In genomic region chr4:10893417-10893816, GRCh38 we compare ENCODE assay signal across 11 cellular contexts.
DNase-seq lines count a peak whose midpoint lies in the region; ATAC-seq and TF ChIP-seq lines count a peak whose summit lies in the region.
"Had no signal": no experiment of that assay in that cellular context is flagged by ENCODE, and none has a peak within 500 bp of the region (broad histone marks: within the 10 kb centered on the region; RNA-seq: fewer than 3 reads in every experiment).

No MANE protein-coding gene starts in this region.

- in situ Hi-C loops in brain microvascular endothelial cell (cut with HindIII; ENCODE audit: low pct_ligation_motif_present, low sequenced_read_pairs), result no loop called here

- DNase-seq in natural killer cell (no peak), brain microvascular endothelial cell (no peak), upper lobe of right lung (no peak), HCEC 1CT (no peak), omental fat pad (ENCODE audit: low spot score) (no peak), GM19238 (ENCODE audit: insufficient read length, low spot score) (no peak)
- no peak for DNase-seq in natural killer cell treated with Interleukin-12 subunit alpha and Interleukin-12 subunit beta and Interleukin-15 and Interleukin-18, amount 100 ng/mL, for 72 hours (ENCODE audit: low spot score)
- DNase-seq: activated T-cell treated with anti-CD3 and anti-CD28 coated beads, Interleukin-2, amount 50 U/mL, for 4 hours; hypothalamus; NCI-H1930 had no signal

- no peak overlapping the region for H3K27ac Mint-ChIP-seq in natural killer cell
- no peak overlapping the region for H3K27ac Mint-ChIP-seq in natural killer cell treated with Interleukin-12 subunit alpha and Interleukin-12 subunit beta and Interleukin-15 and Interleukin-18, amount 100 ng/mL, for 72 hours

- intact Hi-C loops in natural killer cell (cut with micrococcal nuclease), result loop anchor here (10.0 kb wide), 1 partner anchor 531 kb away; the partner anchor contains the start of gene HS3ST1
- intact Hi-C loops in upper lobe of right lung (cut with DNase I), result no loop called here

- no peak overlapping the region for H3K27ac ChIP-seq in brain microvascular endothelial cell
- H3K27ac ChIP-seq in upper lobe of right lung, result no peak overlapping the region

- H3K36me3 Mint-ChIP-seq in natural killer cell, result no peaks in the 10 kb centered on the region
- no peaks in the 10 kb centered on the region for H3K36me3 Mint-ChIP-seq in natural killer cell treated with Interleukin-12 subunit alpha and Interleukin-12 subunit beta and Interleukin-15 and Interleukin-18, amount 100 ng/mL, for 72 hours

- H3K27me3 ChIP-seq in brain microvascular endothelial cell (replicated peaks), result no peaks in the 10 kb centered on the region
- H3K27me3 ChIP-seq in upper lobe of right lung, result no peaks in the 10 kb centered on the region

- peaks cover 0 to 7% of the 10 kb centered on the region in 2 donors for H3K4me1 Mint-ChIP-seq in natural killer cell
- peaks cover 0 to 5% of the 10 kb centered on the region in 2 donors for H3K4me1 Mint-ChIP-seq in natural killer cell treated with Interleukin-12 subunit alpha and Interleukin-12 subunit beta and Interleukin-15 and Interleukin-18, amount 100 ng/mL, for 72 hours (ENCODE audit: low read depth in 2 of 2)

- peak; percentile 31 for TF ChIP-seq CTCF in natural killer cell (IDR thresholded peaks at IDR 0.05)
- TF ChIP-seq CTCF in brain microvascular endothelial cell (IDR thresholded peaks at IDR 0.05; ENCODE audit: low read depth, low read length, missing control alignments), result peak; percentile 75
- TF ChIP-seq CTCF in upper lobe of right lung (IDR thresholded peaks at IDR 0.05), result peak; percentile 25
- no peak for TF ChIP-seq CTCF in omental fat pad (IDR thresholded peaks at IDR 0.05)

- no peak overlapping the region for H3K4me3 Mint-ChIP-seq in natural killer cell
- no peak overlapping the region for H3K4me3 Mint-ChIP-seq in natural killer cell treated with Interleukin-12 subunit alpha and Interleukin-12 subunit beta and Interleukin-15 and Interleukin-18, amount 100 ng/mL, for 72 hours
- H3K4me3 Mint-ChIP-seq: activated T-cell treated with anti-CD3 and anti-CD28 coated beads, Interleukin-2, amount 50 U/mL, for 4 hours had no signal

- peak in 1 of 3 donors; percentile 58 for ATAC-seq in natural killer cell
- no peak for ATAC-seq in natural killer cell treated with Interleukin-12 subunit alpha and Interleukin-12 subunit beta and Interleukin-15 and Interleukin-18, amount 100 ng/mL, for 72 hours
- ATAC-seq in HG03045 (IDR thresholded peaks at IDR 0.05; ENCODE audit: unreplicated experiment), result peak; percentile 65
- ATAC-seq in upper lobe of right lung, result no peak
- no peak for ATAC-seq in omental fat pad (ENCODE audit: low FRiP score)
- ATAC-seq: activated T-cell treated with anti-CD3 and anti-CD28 coated beads, Interleukin-2, amount 50 U/mL, for 4 hours had no signal

- no peaks in the 10 kb centered on the region for H3K9me3 ChIP-seq in upper lobe of right lung

- no peaks in the 10 kb centered on the region for H3K4me1 ChIP-seq in upper lobe of right lung

- H3K4me3 ChIP-seq in brain microvascular endothelial cell (ENCODE audit: low read depth, low read length) (no peak overlapping the region), upper lobe of right lung (no peak overlapping the region)

- H3K36me3 ChIP-seq in brain microvascular endothelial cell (replicated peaks) (no peaks in the 10 kb centered on the region), upper lobe of right lung (no peaks in the 10 kb centered on the region)

- H3K9me3 Mint-ChIP-seq in natural killer cell, result no peaks in the 10 kb centered on the region
- no peaks in the 10 kb centered on the region for H3K9me3 Mint-ChIP-seq in natural killer cell treated with Interleukin-12 subunit alpha and Interleukin-12 subunit beta and Interleukin-15 and Interleukin-18, amount 100 ng/mL, for 72 hours
- H3K9me3 Mint-ChIP-seq: activated T-cell treated with anti-CD3 and anti-CD28 coated beads, Interleukin-2, amount 50 U/mL, for 4 hours had no signal

- H3K27me3 Mint-ChIP-seq in natural killer cell (ENCODE audit: low read depth in 2 of 2), result peaks cover 3 to 25% of the 10 kb centered on the region in 2 donors
- H3K27me3 Mint-ChIP-seq in natural killer cell treated with Interleukin-12 subunit alpha and Interleukin-12 subunit beta and Interleukin-15 and Interleukin-18, amount 100 ng/mL, for 72 hours, result peaks cover 15 to 24% of the 10 kb centered on the region in 2 donors

Comparison
In these comparisons a context has a peak if more than half of its experiments do, and no peak if none do; other contexts are left out.
1. CTCF ChIP-seq: peak in natural killer cell (single experiment), brain microvascular endothelial cell (single experiment) and upper lobe of right lung (single experiment); none in omental fat pad (0 of 3).